Comparison of ENCODE assay signal across 35 cellular contexts in genomic region chr6:155481215-155481614, GRCh38. TPM values are rescaled to one million over a fixed set of nuclear protein-coding genes. Genes with fewer than 3 reads are reported as not detected.
A peak's percentile ranks its signal among the peaks of the same experiment; 100 is the strongest.
DNase-seq lines count a peak whose midpoint lies in the region; ATAC-seq and TF ChIP-seq lines count a peak whose summit lies in the region.
"Had no signal": no experiment of that assay in that cellular context is flagged by ENCODE, and none has a peak within 500 bp of the region (broad histone marks: within the 10 kb centered on the region; RNA-seq: fewer than 3 reads in every experiment).

No MANE protein-coding gene starts in this region.

- H3K27me3 ChIP-seq in osteoblast (ENCODE audit: insufficient read depth, low read length), result no peaks in the 10 kb centered on the region
- no peaks in the 10 kb centered on the region for H3K27me3 ChIP-seq in Karpas-422 (ENCODE audit: low read length)
- H3K27me3 ChIP-seq: ascending aorta, pancreas, tibial artery had no signal

- TF ChIP-seq CTCF in AG09319 (IDR thresholded peaks at IDR 0.05; ENCODE audit: low read depth, low read length), result no peak
- no peak for TF ChIP-seq CTCF in osteoblast (IDR thresholded peaks at IDR 0.05; ENCODE audit: extremely low read depth, low read depth, low read length)

- H3K4me3 ChIP-seq in osteoblast (ENCODE audit: insufficient read depth, low read length) (no peak overlapping the region), Karpas-422 (ENCODE audit: low read length) (no peak overlapping the region)
- H3K4me3 ChIP-seq: ascending aorta, heart right ventricle, lower lobe of right lung, pancreas, SK-N-MC, tibial artery had no signal

- ATAC-seq in activated naive CD8-positive, alpha-beta T cell treated with anti-CD3 and anti-CD28 coated beads, Interleukin-2, amount 50 U/mL, for 24 hours, result no peak
- ATAC-seq: activated CD4-positive, alpha-beta T cell treated with anti-CD3 and anti-CD28 coated beads for 36 hours; activated CD8-positive, alpha-beta T cell treated with anti-CD3 and anti-CD28 coated beads, Interleukin-2, amount 10 ng/mL, durations not matched to agents 7 days and 5 days; activated naive CD4-positive, alpha-beta T cell treated with anti-CD3 and anti-CD28 coated beads, Interleukin-2, amount 50 U/mL, for 72 hours; heart right ventricle; lower lobe of right lung; natural killer cell treated with Interleukin-12 subunit alpha and Interleukin-12 subunit beta and Interleukin-15 and Interleukin-18, amount 100 ng/mL, for 72 hours; pancreas had no signal

- H3K36me3 Mint-ChIP-seq in activated naive CD8-positive, alpha-beta T cell treated with anti-CD3 and anti-CD28 coated beads, Interleukin-2, amount 50 U/mL, for 24 hours (ENCODE audit: low read depth), result no peaks in the 10 kb centered on the region
- H3K36me3 Mint-ChIP-seq: activated naive CD4-positive, alpha-beta T cell treated with anti-CD3 and anti-CD28 coated beads, Interleukin-2, amount 50 U/mL, for 72 hours; CD4-positive, alpha-beta memory T cell; natural killer cell treated with Interleukin-12 subunit alpha and Interleukin-12 subunit beta and Interleukin-15 and Interleukin-18, amount 100 ng/mL, for 72 hours had no signal

- no peaks in the 10 kb centered on the region for H3K36me3 ChIP-seq in osteoblast (ENCODE audit: insufficient read depth, low read length)
- H3K36me3 ChIP-seq in Karpas-422 (ENCODE audit: insufficient read depth, low read length), result no peaks in the 10 kb centered on the region
- H3K36me3 ChIP-seq: ascending aorta, heart right ventricle, lower lobe of right lung, pancreas, tibial artery had no signal

- H3K27me3 Mint-ChIP-seq in activated naive CD8-positive, alpha-beta T cell treated with anti-CD3 and anti-CD28 coated beads, Interleukin-2, amount 50 U/mL, for 24 hours, result no peaks in the 10 kb centered on the region

- H3K9me3 Mint-ChIP-seq in activated naive CD8-positive, alpha-beta T cell treated with anti-CD3 and anti-CD28 coated beads, Interleukin-2, amount 50 U/mL, for 24 hours, result no peaks in the 10 kb centered on the region
- H3K9me3 Mint-ChIP-seq: activated naive CD4-positive, alpha-beta T cell treated with anti-CD3 and anti-CD28 coated beads, Interleukin-2, amount 50 U/mL, for 72 hours; activated T-helper 2 cell treated with anti-CD3 and anti-CD28 coated beads, Interferon-gamma antibody, Interleukin-2, Interleukin-4, amounts not matched to agents 10 μg/mL and 5 μg/mL and 100 μg/mL, durations not matched to agents 14 hours and 24 hours and 36 hours; central memory CD8-positive, alpha-beta T cell; H9; natural killer cell treated with Interleukin-12 subunit alpha and Interleukin-12 subunit beta and Interleukin-15 and Interleukin-18, amount 100 ng/mL, for 72 hours had no signal

- H3K79me2 ChIP-seq in osteoblast (ENCODE audit: insufficient read depth, low read length), result no peaks in the 10 kb centered on the region
- no peaks in the 10 kb centered on the region for H3K79me2 ChIP-seq in Karpas-422 (ENCODE audit: low read length)

- peak; percentile 22 for DNase-seq in AG09319 (ENCODE audit: extremely low read depth, low read depth)
- DNase-seq in HCEC 1CT, result peak; percentile 45
- peak; percentile 51 for DNase-seq in dedifferentiated amniotic fluid mesenchymal stem cell (ENCODE audit: extremely low spot score)
- no peak for DNase-seq in osteoblast (ENCODE audit: insufficient read length, low spot score, missing footprints)
- DNase-seq in activated naive CD8-positive, alpha-beta T cell treated with anti-CD3 and anti-CD28 coated beads, Interleukin-2, amount 50 U/mL, for 24 hours, result no peak
- DNase-seq in glomerular visceral epithelial cell (ENCODE audit: extremely low spot score), result no peak
- DNase-seq in Karpas-422, result no peak
- DNase-seq: ACHN; activated CD4-positive, alpha-beta T cell treated with anti-CD3 and anti-CD28 coated beads for 36 hours; activated CD8-positive, alpha-beta T cell treated with anti-CD3 and anti-CD28 coated beads, Interleukin-2, amount 10 ng/mL, durations not matched to agents 7 days and 5 days; CD4-positive, alpha-beta memory T cell; DMS153; GDM1; H9; heart right ventricle; kidney glomerular epithelial cell; lower lobe of right lung; NCI-H1092 treated with DMSO at 0.1 percent for 48 hours; NCI-H187; NCI-H2171; NCI-H510A treated with DMSO at 0.1 percent for 48 hours; pancreas; retina; small intestine; stimulated activated CD4-positive, alpha-beta T cell treated with anti-CD3 and anti-CD28 coated beads, Interleukin-1b, Interleukin-23, amount 100 ng/mL, for 48 hours; T-helper 2 cell; tibial artery had no signal

- H3K4me1 Mint-ChIP-seq in activated naive CD8-positive, alpha-beta T cell treated with anti-CD3 and anti-CD28 coated beads, Interleukin-2, amount 50 U/mL, for 24 hours, result peaks cover 5% of the 10 kb centered on the region
- H3K4me1 Mint-ChIP-seq: CD4-positive, alpha-beta memory T cell; central memory CD8-positive, alpha-beta T cell; H9 had no signal

- H3K9ac ChIP-seq in Karpas-422 (ENCODE audit: low read length), result no peak overlapping the region

- H3K9me3 ChIP-seq in osteoblast (ENCODE audit: low read depth, low read length) (no peaks in the 10 kb centered on the region), Karpas-422 (ENCODE audit: low read length) (no peaks in the 10 kb centered on the region)
- H3K9me3 ChIP-seq: ascending aorta, heart right ventricle, lower lobe of right lung, pancreas, tibial artery had no signal

- H3K4me3 Mint-ChIP-seq in activated naive CD8-positive, alpha-beta T cell treated with anti-CD3 and anti-CD28 coated beads, Interleukin-2, amount 50 U/mL, for 24 hours, result no peak overlapping the region
- H3K4me3 Mint-ChIP-seq: activated CD4-positive, alpha-beta T cell treated with anti-CD3 and anti-CD28 coated beads for 36 hours; activated CD8-positive, alpha-beta T cell treated with anti-CD3 and anti-CD28 coated beads, Interleukin-2, amount 10 ng/mL, durations not matched to agents 7 days and 5 days; CD4-positive, alpha-beta memory T cell; central memory CD8-positive, alpha-beta T cell; H9; natural killer cell treated with Interleukin-12 subunit alpha and Interleukin-12 subunit beta and Interleukin-15 and Interleukin-18, amount 100 ng/mL, for 72 hours had no signal

- H3K27ac ChIP-seq in osteoblast (ENCODE audit: low read depth, low read length) (peak overlapping the region; percentile 46), Karpas-422 (ENCODE audit: low read length) (no peak overlapping the region)
- H3K27ac ChIP-seq: ascending aorta, heart right ventricle, lower lobe of right lung, pancreas, SK-N-MC, tibial artery had no signal

- no peaks in the 10 kb centered on the region for H3K9me2 ChIP-seq in Karpas-422 (replicated peaks; ENCODE audit: insufficient read depth, low read length)

- H3K4me1 ChIP-seq in osteoblast (ENCODE audit: insufficient read depth, low read length) (peaks cover 24% of the 10 kb centered on the region), Karpas-422 (ENCODE audit: low read length) (no peaks in the 10 kb centered on the region; the same call in 1 of the 2 replicates)
- H3K4me1 ChIP-seq: ascending aorta, heart right ventricle, lower lobe of right lung, pancreas, tibial artery had no signal

- H3K4me2 ChIP-seq in osteoblast (ENCODE audit: insufficient read depth, low read length) (peak overlapping the region; percentile 41), Karpas-422 (ENCODE audit: low read depth, low read length, poor library complexity, severe bottlenecking) (no peak overlapping the region)

- no peaks in the 10 kb centered on the region for H4K20me1 ChIP-seq in osteoblast (ENCODE audit: insufficient read depth, low read length)
- no peaks in the 10 kb centered on the region for H4K20me1 ChIP-seq in Karpas-422 (ENCODE audit: insufficient read depth, low read depth, low read length)

- no peak overlapping the region for H3K27ac Mint-ChIP-seq in activated naive CD8-positive, alpha-beta T cell treated with anti-CD3 and anti-CD28 coated beads, Interleukin-2, amount 50 U/mL, for 24 hours
- H3K27ac Mint-ChIP-seq: activated CD4-positive, alpha-beta T cell treated with anti-CD3 and anti-CD28 coated beads for 36 hours; activated CD8-positive, alpha-beta T cell treated with anti-CD3 and anti-CD28 coated beads, Interleukin-2, amount 10 ng/mL, durations not matched to agents 7 days and 5 days; activated naive CD4-positive, alpha-beta T cell treated with anti-CD3 and anti-CD28 coated beads, Interleukin-2, amount 50 U/mL, for 72 hours; activated T-helper 2 cell treated with anti-CD3 and anti-CD28 coated beads, Interferon-gamma antibody, Interleukin-2, Interleukin-4, amounts not matched to agents 10 μg/mL and 5 μg/mL and 100 μg/mL, durations not matched to agents 14 hours and 24 hours and 36 hours; CD4-positive, alpha-beta memory T cell; H9; natural killer cell treated with Interleukin-12 subunit alpha and Interleukin-12 subunit beta and Interleukin-15 and Interleukin-18, amount 100 ng/mL, for 72 hours had no signal

- H2AFZ ChIP-seq in osteoblast (ENCODE audit: low read length) (peak overlapping the region; percentile 34), Karpas-422 (ENCODE audit: low read length) (no peak overlapping the region)

RNA-seq across cellular contexts. Expression of gene NOX3, which starts 25.6 kb away (rescaled TPM):
- total RNA-seq in osteoblast, result not detected in 2 replicates
- total RNA-seq in Karpas-422 (2014; rRNA removed; shearing (Covaris generic); ENCODE audit: low replicate concordance), result not detected in 2 replicates
- total RNA-seq: activated CD4-positive, alpha-beta T cell treated with anti-CD3 and anti-CD28 coated beads for 36 hours; activated CD8-positive, alpha-beta T cell treated with anti-CD3 and anti-CD28 coated beads, Interleukin-2, amount 10 ng/mL, durations not matched to agents 7 days and 5 days; activated naive CD4-positive, alpha-beta T cell treated with anti-CD3 and anti-CD28 coated beads, Interleukin-2, amount 50 U/mL, for 72 hours; activated T-helper 2 cell treated with anti-CD3 and anti-CD28 coated beads, Interferon-gamma antibody, Interleukin-2, Interleukin-4, amounts not matched to agents 10 μg/mL and 5 μg/mL and 100 μg/mL, durations not matched to agents 14 hours and 24 hours and 36 hours; ascending aorta; CD4-positive, alpha-beta memory T cell; dermis microvascular lymphatic vessel endothelial cell; H9; heart right ventricle; lower lobe of right lung; mononuclear cell; natural killer cell treated with Interleukin-12 subunit alpha and Interleukin-12 subunit beta and Interleukin-15 and Interleukin-18, amount 100 ng/mL, for 72 hours; pancreas had no signal

Comparison
In these comparisons a context has a peak if more than half of its experiments do, and no peak if none do; other contexts are left out.
1. DNase-seq: peak in AG09319 (single experiment), HCEC 1CT (single experiment) and dedifferentiated amniotic fluid mesenchymal stem cell (single experiment); none in osteoblast (single experiment), activated naive CD8-positive, alpha-beta T cell treated with anti-CD3 and anti-CD28 coated beads, Interleukin-2, amount 50 U/mL, for 24 hours (single experiment), glomerular visceral epithelial cell (single experiment) and Karpas-422 (single experiment).